10 cellular contexts compared by ENCODE assay signal in genomic region chr5:10467281-10468198, GRCh38. TPM values are rescaled to one million over a fixed set of nuclear protein-coding genes. Genes with fewer than 3 reads are reported as not detected.
DNase-seq lines count a peak whose midpoint lies in the region; ATAC-seq and TF ChIP-seq lines count a peak whose summit lies in the region.
"Had no signal": no experiment of that assay in that cellular context is flagged by ENCODE, and none has a peak within 500 bp of the region (broad histone marks: within the 10 kb centered on the region; RNA-seq: fewer than 3 reads in every experiment).

No MANE protein-coding gene starts in this region.

- CTCF ChIA-PET in mammary epithelial cell (lab: Charles Lee; ENCODE audit: low non-redundant PET), result no interaction called here

- TF ChIP-seq CTCF in mammary epithelial cell (conservative IDR thresholded peaks at IDR 0.05 in 1 of 2, IDR thresholded peaks at IDR 0.05 in 1 of 2; ENCODE audit: extremely low read depth in 1 of 2, insufficient read depth in 1 of 2, low read depth in 1 of 2, low read length in 2 of 2) (no peak), lower lobe of right lung (IDR thresholded peaks at IDR 0.05) (no peak)

- H3K9me3 Mint-ChIP-seq in effector memory CD8-positive, alpha-beta T cell, result no peaks in the 10 kb centered on the region
- H3K9me3 Mint-ChIP-seq: CD8-positive, alpha-beta memory T cell had no signal

- dilution Hi-C loops in mammary epithelial cell (cut with HindIII; ENCODE audit: low sequenced_read_pairs), result no loop called here

- H3K9me3 ChIP-seq in BLaER1 (no peaks in the 10 kb centered on the region), mammary epithelial cell (replicated peaks; ENCODE audit: insufficient read depth, low read length) (no peaks in the 10 kb centered on the region), lower lobe of right lung (no peaks in the 10 kb centered on the region)

- WGBS in mammary epithelial cell (ENCODE audit: low coverage, missing lambda C conversion rate), result 44% methylated on average over 18 of the region's 21 CpGs

- no peaks in the 10 kb centered on the region for H3K4me1 Mint-ChIP-seq in effector memory CD8-positive, alpha-beta T cell (ENCODE audit: low read depth in 2 of 2)
- H3K4me1 Mint-ChIP-seq: CD8-positive, alpha-beta memory T cell had no signal

- H3K4me2 ChIP-seq in BLaER1 (peak overlapping the region; percentile 5; the same call in 1 of the 2 replicates), mammary epithelial cell (ENCODE audit: insufficient read depth, low read depth, low read length) (peak overlapping the region; percentile 61)

- H3K36me3 ChIP-seq in BLaER1, result no peaks in the 10 kb centered on the region
- H3K36me3 ChIP-seq in mammary epithelial cell (ENCODE audit: insufficient read depth, low read length), result no peaks in the 10 kb centered on the region
- no peaks in the 10 kb centered on the region for H3K36me3 ChIP-seq in lower lobe of right lung

- H3K27ac Mint-ChIP-seq in effector memory CD8-positive, alpha-beta T cell, result no peak overlapping the region

- peaks cover 18% of the 10 kb centered on the region for H3K4me1 ChIP-seq in BLaER1
- H3K4me1 ChIP-seq in mammary epithelial cell (ENCODE audit: insufficient read depth, low read length), result peaks cover 18% of the 10 kb centered on the region
- peaks cover 15% of the 10 kb centered on the region for H3K4me1 ChIP-seq in lower lobe of right lung

- DNase-seq in KBM-7, result peak; percentile 33
- DNase-seq in mammary epithelial cell, result peak; percentile 79
- DNase-seq in lower lobe of right lung, result no peak
- DNase-seq in HuH-7.5 (ENCODE audit: low spot score), result no peak
- no peak for DNase-seq in effector memory CD8-positive, alpha-beta T cell
- no peak for DNase-seq in NCI-H1436 (lab: John Stamatoyannopoulos, UW)
- DNase-seq: CD8-positive, alpha-beta memory T cell; glutamatergic neuron had no signal

- peaks cover 6 to 25% of the 10 kb centered on the region in 2 donors for H3K27me3 Mint-ChIP-seq in effector memory CD8-positive, alpha-beta T cell

- H3K27ac ChIP-seq in BLaER1, result 0 out of 2 replicates have a peak overlapping the region, but pooled peaks have one; percentile 3
- H3K27ac ChIP-seq in mammary epithelial cell (ENCODE audit: insufficient read depth, low read depth, low read length), result no peak overlapping the region
- no peak overlapping the region for H3K27ac ChIP-seq in lower lobe of right lung

- BruUV-seq in mammary epithelial cell (replicated peaks; lab: Mats Ljungman, UMichigan), result no TSS peak

- H3K4me3 ChIP-seq in BLaER1 (no peak overlapping the region), mammary epithelial cell (replicated peaks in 1 of 3; ENCODE audit: insufficient read depth in 1 of 3, low read depth in 2 of 3, low read length in 3 of 3) (no peak overlapping the region), lower lobe of right lung (no peak overlapping the region)

- H3K27me3 ChIP-seq in BLaER1 (no peaks in the 10 kb centered on the region), mammary epithelial cell (ENCODE audit: insufficient read depth, low read length) (no peaks in the 10 kb centered on the region), lower lobe of right lung (ENCODE audit: low read depth) (no peaks in the 10 kb centered on the region)

- H3K36me3 Mint-ChIP-seq in effector memory CD8-positive, alpha-beta T cell (ENCODE audit: insufficient read depth), result no peaks in the 10 kb centered on the region

- no peak overlapping the region for H3K4me3 Mint-ChIP-seq in effector memory CD8-positive, alpha-beta T cell
- H3K4me3 Mint-ChIP-seq: CD8-positive, alpha-beta memory T cell had no signal

- no peak overlapping the region for H3K9ac ChIP-seq in BLaER1
- no peak overlapping the region for H3K9ac ChIP-seq in mammary epithelial cell (ENCODE audit: insufficient read depth, low read length)

- intact Hi-C loops in mammary epithelial cell (cut with micrococcal nuclease) (no loop called here), lower lobe of right lung (cut with DNase I) (no loop called here)

- ATAC-seq in lower lobe of right lung, result peak; percentile 33 to 70
- no peak for ATAC-seq in effector memory CD8-positive, alpha-beta T cell (replicated peaks)
- no peak for ATAC-seq in HG03354 (IDR thresholded peaks at IDR 0.05; ENCODE audit: poor library complexity, severe bottlenecking, unreplicated experiment)

- H3K79me2 ChIP-seq in mammary epithelial cell (ENCODE audit: insufficient read depth, low read length), result no peaks in the 10 kb centered on the region

- in situ Hi-C loops in KBM-7 (cut with MboI; ENCODE audit: low pct_unique_long_range_greater_than_20kb, low sequenced_read_pairs), result loop anchor here (25.0 kb wide), 1 partner anchor 170 kb away; no protein-coding TSS in a partner anchor
- in situ Hi-C loops in mammary epithelial cell (cut with MboI; ENCODE audit: low sequenced_read_pairs in 2 of 2), result loop anchor here in 1 of 2 donors (25.0 kb wide), 1 partner anchor 1545 kb away; no protein-coding TSS in a partner anchor

- no peaks in the 10 kb centered on the region for H4K20me1 ChIP-seq in BLaER1
- H4K20me1 ChIP-seq in mammary epithelial cell (ENCODE audit: insufficient read depth, low read length), result no peaks in the 10 kb centered on the region

- H2AFZ ChIP-seq in mammary epithelial cell (ENCODE audit: low read depth, low read length), result peak overlapping the region; percentile 76

RNA-seq across cellular contexts. Expression of gene ROPN1L, which starts 25.9 kb away (rescaled TPM):
- total RNA-seq in mammary epithelial cell (under 1 TPM; 0.17 to 0.24 TPM), lower lobe of right lung (11.5 TPM)
- 0.18 TPM for polyA plus RNA-seq in mammary epithelial cell
- not detected for polyA minus RNA-seq in mammary epithelial cell

Comparison
In these comparisons a context has a peak if more than half of its experiments do, and no peak if none do; other contexts are left out.
1. DNase-seq: peak in KBM-7 (single experiment) and mammary epithelial cell (single experiment); none in lower lobe of right lung (single experiment), HuH-7.5 (single experiment), effector memory CD8-positive, alpha-beta T cell (0 of 3) and NCI-H1436 (single experiment).
2. ATAC-seq: peak in lower lobe of right lung (2 of 2); none in effector memory CD8-positive, alpha-beta T cell (single experiment) and HG03354 (single experiment).
3. RNA of gene ROPN1L, which starts 25.9 kb away (total RNA-seq): 11.5 TPM in lower lobe of right lung (single experiment); 0.17 to 0.24 TPM in mammary epithelial cell; every median in the first group is over 10 times any median in the second.